In genomic region chr17:64148699-64149098, GRCh38 we compare ENCODE assay signal across 7 cellular contexts. TPM values are rescaled to one million over a fixed set of nuclear protein-coding genes. Genes with fewer than 3 reads are reported as not detected.
DNase-seq lines count a peak whose midpoint lies in the region; ATAC-seq and TF ChIP-seq lines count a peak whose summit lies in the region.

No MANE protein-coding gene starts in this region.

- peak; percentile 22 for DNase-seq in EL
- DNase-seq in astrocyte of the cerebellum (ENCODE audit: low read depth): no peak
- no peak for DNase-seq in neural crest cell (ENCODE audit: low read depth, low spot score)
- no peak for DNase-seq in NCI-H2196 treated with DMSO at 0.1 percent for 48 hours (lab: John Stamatoyannopoulos, UW; ENCODE audit: unreplicated experiment)

- H3K4me3 ChIP-seq in astrocyte of the cerebellum (ENCODE audit: low read depth, low read length): no peak overlapping the region

- ATAC-seq in HG02642 (IDR thresholded peaks at IDR 0.05; ENCODE audit: poor library complexity, unreplicated experiment) (no peak), HG02840 (IDR thresholded peaks at IDR 0.05; ENCODE audit: low FRiP score, unreplicated experiment) (no peak)

- in situ Hi-C loops in astrocyte of the cerebellum (cut with HindIII; ENCODE audit: low sequenced_read_pairs): no loop called here

- H3K27ac ChIP-seq in KOPT-K1 (ENCODE audit: low read depth, low read length, poor library complexity, severe bottlenecking): peak overlapping the region; percentile 3

- TF ChIP-seq CTCF in astrocyte of the cerebellum (IDR thresholded peaks at IDR 0.05; ENCODE audit: low read depth, low read length, missing control alignments) (peak; percentile 9), neural crest cell (conservative IDR thresholded peaks at IDR 0.05) (no peak)

- peaks cover 70% of the 10 kb centered on the region for H3K36me3 ChIP-seq in KOPT-K1 (ENCODE audit: insufficient read depth, low read length)

- no peaks in the 10 kb centered on the region for H3K9me3 ChIP-seq in KOPT-K1 (ENCODE audit: insufficient read depth, low read length, poor library complexity, severe bottlenecking)

- H3K36me3 Mint-ChIP-seq in neural crest cell (ENCODE audit: low read depth): peaks cover 23% of the 10 kb centered on the region

- H3K9me3 Mint-ChIP-seq in neural crest cell: no peaks in the 10 kb centered on the region

- H3K4me1 Mint-ChIP-seq in neural crest cell: peaks cover 18% of the 10 kb centered on the region

- H3K4me3 Mint-ChIP-seq in neural crest cell: peak overlapping the region; percentile 76

- H3K27ac Mint-ChIP-seq in neural crest cell (ENCODE audit: unreplicated experiment): no peak overlapping the region

- H3K27me3 Mint-ChIP-seq in neural crest cell (ENCODE audit: low read depth): no peaks in the 10 kb centered on the region

RNA-seq across cellular contexts. Expression of gene ERN1, which starts 18.8 kb away (rescaled TPM):
- 8.5 and 11.1 TPM in 2 replicates for total RNA-seq in neural crest cell
